Comparison of ENCODE assay signal across 8 cellular contexts in genomic region chr4:88033309-88033708, GRCh38. TPM values are rescaled to one million over a fixed set of nuclear protein-coding genes. Genes with fewer than 3 reads are reported as not detected.
DNase-seq lines count a peak whose midpoint lies in the region; ATAC-seq and TF ChIP-seq lines count a peak whose summit lies in the region.

No MANE protein-coding gene starts in this region.

- intact Hi-C loops in esophagus squamous epithelium (cut with DNase I), result no loop called here

- peak; percentile 59 for DNase-seq in NCI-H2227 (lab: John Stamatoyannopoulos, UW; ENCODE audit: unreplicated experiment)
- DNase-seq in NCI-H2227 treated with DMSO at 0.1 percent for 48 hours (lab: John Stamatoyannopoulos, UW), result no peak
- DNase-seq in MV-4-11 (lab: John Stamatoyannopoulos, UW), result peak; percentile 64
- no peak for DNase-seq in esophagus squamous epithelium (lab: John Stamatoyannopoulos, UW)
- peak; percentile 29 for DNase-seq in nephron progenitor cell
- no peak for DNase-seq in islet precursor cell

- peaks cover 0 to 51% (median under 1%) of the 10 kb centered on the region in 3 donors for H3K36me3 ChIP-seq in esophagus squamous epithelium

- no peak overlapping the region for H3K4me3 ChIP-seq in esophagus squamous epithelium

- H3K27ac ChIP-seq in VCaP (no peak overlapping the region), esophagus squamous epithelium (no peak overlapping the region)

- no peaks in the 10 kb centered on the region for H3K27me3 Mint-ChIP-seq in nephron progenitor cell (ENCODE audit: low read depth, poor library complexity)

- H3K9me3 ChIP-seq in esophagus squamous epithelium, result no peaks in the 10 kb centered on the region

- H3K27me3 ChIP-seq in esophagus squamous epithelium, result no peaks in the 10 kb centered on the region

- no peak for TF ChIP-seq POLR2A in esophagus squamous epithelium (IDR thresholded peaks at IDR 0.05)

- peak; percentile 58 for ATAC-seq in GM21786 (IDR thresholded peaks at IDR 0.05; ENCODE audit: unreplicated experiment)

- H3K4me1 ChIP-seq in esophagus squamous epithelium, result peaks cover 0 to 10% (median 0%) of the 10 kb centered on the region in 3 donors

- no peaks in the 10 kb centered on the region for H3K4me1 Mint-ChIP-seq in nephron progenitor cell

- H3K4me3 Mint-ChIP-seq in nephron progenitor cell, result no peak overlapping the region

- no peak overlapping the region for H3K27ac Mint-ChIP-seq in nephron progenitor cell

- TF ChIP-seq CTCF in VCaP (conservative IDR thresholded peaks at IDR 0.05) (peak; percentile 93), esophagus squamous epithelium (IDR thresholded peaks at IDR 0.05) (peak; percentile 55 to 72 (median 64)), nephron progenitor cell (IDR thresholded peaks at IDR 0.05) (peak; percentile 66)

- peaks cover 57% of the 10 kb centered on the region for H3K36me3 Mint-ChIP-seq in nephron progenitor cell (ENCODE audit: low read depth)

- H3K9me3 Mint-ChIP-seq in nephron progenitor cell, result no peaks in the 10 kb centered on the region

RNA-seq across cellular contexts. Expression of gene PKD2, which starts 25.9 kb away (rescaled TPM):
- 10 to 100 TPM in 3 of 4 donors, 1 to 10 TPM in 1; 9.4 to 34.7 (median 13.9) TPM for total RNA-seq in esophagus squamous epithelium

RNA-seq across cellular contexts. Expression of gene SPP1, which starts 57.8 kb away (rescaled TPM):
- 1 to 10 TPM in 2 of 4 donors, under 1 TPM in 2; 0.15 to 4.0 (median 2.5) TPM for total RNA-seq in esophagus squamous epithelium

Comparison
In these comparisons a context has a peak if more than half of its experiments do, and no peak if none do; other contexts are left out.
1. DNase-seq: peak in NCI-H2227 (single experiment), MV-4-11 (single experiment) and nephron progenitor cell (single experiment); none in NCI-H2227 treated with DMSO at 0.1 percent for 48 hours (single experiment), esophagus squamous epithelium (single experiment) and islet precursor cell (single experiment).
2. Peak in every context shown above with its lines, with median percentiles within 50 percentile points of each other: CTCF ChIP-seq.